1 cellular context compared by ENCODE assay signal in genomic region chr15:63082366-63082765, GRCh38.
TF ChIP-seq lines count a peak whose summit lies in the region.

No MANE protein-coding gene starts in this region.

TF ChIP-seq in HepG2, 621 proteins besides CTCF, POLR2A, EP300 and RAD21 (continued from another document):
- TF ChIP-seq TFAP4 (IDR thresholded peaks at IDR 0.05; ENCODE audit: borderline replicate concordance, low read depth) (no peak), SMYD3 (CRISPR knock-in tag; IDR thresholded peaks at IDR 0.05) (no peak), TFDP1 (CRISPR knock-in tag; IDR thresholded peaks at IDR 0.05; ENCODE audit: borderline replicate concordance) (no peak), ZHX2 (IDR thresholded peaks at IDR 0.05; ENCODE audit: low read depth) (no peak), ZHX2 (CRISPR knock-in tag; IDR thresholded peaks at IDR 0.05; ENCODE audit: borderline replicate concordance) (no peak), SOX13 (IDR thresholded peaks at IDR 0.05) (no peak), SOX13 (CRISPR knock-in tag; conservative IDR thresholded peaks at IDR 0.05 in 1 of 2, IDR thresholded peaks at IDR 0.05 in 1 of 2) (peak in 1 of 2 experiments; percentile 25; a peak in 1 of 4 replicates), ZNF235 (CRISPR knock-in tag; IDR thresholded peaks at IDR 0.05; ENCODE audit: borderline replicate concordance) (no peak), ZNF687 (CRISPR knock-in tag; IDR thresholded peaks at IDR 0.05) (no peak), ZFY (CRISPR knock-in tag; IDR thresholded peaks at IDR 0.05) (no peak), ZNF879 (CRISPR knock-in tag; IDR thresholded peaks at IDR 0.05) (no peak), NRL (CRISPR knock-in tag; IDR thresholded peaks at IDR 0.05; ENCODE audit: borderline replicate concordance) (no peak), IRF9 (CRISPR knock-in tag; IDR thresholded peaks at IDR 0.05; ENCODE audit: borderline replicate concordance) (no peak), ZBTB33 (CRISPR knock-in tag; IDR thresholded peaks at IDR 0.05) (no peak), LRRFIP1 (CRISPR knock-in tag; conservative IDR thresholded peaks at IDR 0.05) (no peak), KDM3A (CRISPR knock-in tag; IDR thresholded peaks at IDR 0.05; ENCODE audit: low read depth) (no peak), ZBTB25 (CRISPR knock-in tag; IDR thresholded peaks at IDR 0.05) (no peak), ZNF557 (CRISPR knock-in tag; IDR thresholded peaks at IDR 0.05) (no peak), SMAD9 (CRISPR knock-in tag; IDR thresholded peaks at IDR 0.05) (no peak), RFX1 (IDR thresholded peaks at IDR 0.05) (no peak), ZNF598 (CRISPR knock-in tag; IDR thresholded peaks at IDR 0.05; ENCODE audit: borderline replicate concordance) (no peak), ATF1 (CRISPR knock-in tag; IDR thresholded peaks at IDR 0.05) (no peak), ZNF547 (CRISPR knock-in tag; IDR thresholded peaks at IDR 0.05) (no peak), ZNF460 (CRISPR knock-in tag; IDR thresholded peaks at IDR 0.05; ENCODE audit: borderline replicate concordance) (no peak), HNRNPL (IDR thresholded peaks at IDR 0.05; ENCODE audit: low read depth, low read length) (no peak), GMEB1 (CRISPR knock-in tag; IDR thresholded peaks at IDR 0.05; ENCODE audit: borderline replicate concordance) (no peak), SALL1 (CRISPR knock-in tag; IDR thresholded peaks at IDR 0.05) (peak; percentile 16; the same call in 1 of the 2 replicates), TEAD3 (CRISPR knock-in tag; optimal IDR thresholded peaks at IDR 0.05; ENCODE audit: borderline replicate concordance) (peak; percentile 94), ZMYM3 (CRISPR knock-in tag; IDR thresholded peaks at IDR 0.05) (no peak), FOXK1 (CRISPR knock-in tag; IDR thresholded peaks at IDR 0.05; ENCODE audit: borderline replicate concordance, low read depth) (no peak), FOSL2 (CRISPR knock-in tag; IDR thresholded peaks at IDR 0.05) (no peak), ZNF710 (CRISPR knock-in tag; IDR thresholded peaks at IDR 0.05; ENCODE audit: borderline replicate concordance) (no peak), ZFP41 (CRISPR knock-in tag; IDR thresholded peaks at IDR 0.05; ENCODE audit: borderline replicate concordance) (no peak), ZNF569 (CRISPR knock-in tag; IDR thresholded peaks at IDR 0.05; ENCODE audit: borderline replicate concordance) (no peak), HNRNPUL1 (IDR thresholded peaks at IDR 0.05; ENCODE audit: low read depth, low read length) (no peak), ZNF670 (CRISPR knock-in tag; IDR thresholded peaks at IDR 0.05; ENCODE audit: borderline replicate concordance) (no peak), SKI (IDR thresholded peaks at IDR 0.05; ENCODE audit: partially characterized antibody) (peak; percentile 27)
